Comparison of ENCODE assay signal across 1 cellular context in the genomic region with DNA sequence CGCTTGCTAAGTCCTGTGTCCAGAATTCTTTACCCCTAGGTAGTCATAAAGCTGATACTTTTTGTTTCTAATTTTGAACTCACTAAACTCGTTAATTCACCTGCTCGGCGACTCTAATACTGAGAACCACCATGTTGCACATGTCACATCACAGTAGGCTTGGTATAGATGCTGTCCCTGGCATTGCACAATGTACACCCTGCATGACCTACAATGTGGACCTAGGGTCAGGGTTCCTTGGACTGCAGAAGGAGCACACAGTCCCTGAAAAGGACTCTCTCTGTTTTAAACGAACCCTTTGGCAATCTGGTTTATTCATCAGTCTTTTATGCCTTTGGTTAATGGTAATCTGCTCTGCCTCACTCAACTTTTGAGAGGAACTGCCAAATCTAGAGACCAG.
TF ChIP-seq lines count a peak whose summit lies in the region.

No MANE protein-coding gene starts in this region.

TF ChIP-seq in HepG2, 621 proteins besides CTCF, POLR2A, EP300 and RAD21 (continued from another document):
- TF ChIP-seq, protein P1, sequence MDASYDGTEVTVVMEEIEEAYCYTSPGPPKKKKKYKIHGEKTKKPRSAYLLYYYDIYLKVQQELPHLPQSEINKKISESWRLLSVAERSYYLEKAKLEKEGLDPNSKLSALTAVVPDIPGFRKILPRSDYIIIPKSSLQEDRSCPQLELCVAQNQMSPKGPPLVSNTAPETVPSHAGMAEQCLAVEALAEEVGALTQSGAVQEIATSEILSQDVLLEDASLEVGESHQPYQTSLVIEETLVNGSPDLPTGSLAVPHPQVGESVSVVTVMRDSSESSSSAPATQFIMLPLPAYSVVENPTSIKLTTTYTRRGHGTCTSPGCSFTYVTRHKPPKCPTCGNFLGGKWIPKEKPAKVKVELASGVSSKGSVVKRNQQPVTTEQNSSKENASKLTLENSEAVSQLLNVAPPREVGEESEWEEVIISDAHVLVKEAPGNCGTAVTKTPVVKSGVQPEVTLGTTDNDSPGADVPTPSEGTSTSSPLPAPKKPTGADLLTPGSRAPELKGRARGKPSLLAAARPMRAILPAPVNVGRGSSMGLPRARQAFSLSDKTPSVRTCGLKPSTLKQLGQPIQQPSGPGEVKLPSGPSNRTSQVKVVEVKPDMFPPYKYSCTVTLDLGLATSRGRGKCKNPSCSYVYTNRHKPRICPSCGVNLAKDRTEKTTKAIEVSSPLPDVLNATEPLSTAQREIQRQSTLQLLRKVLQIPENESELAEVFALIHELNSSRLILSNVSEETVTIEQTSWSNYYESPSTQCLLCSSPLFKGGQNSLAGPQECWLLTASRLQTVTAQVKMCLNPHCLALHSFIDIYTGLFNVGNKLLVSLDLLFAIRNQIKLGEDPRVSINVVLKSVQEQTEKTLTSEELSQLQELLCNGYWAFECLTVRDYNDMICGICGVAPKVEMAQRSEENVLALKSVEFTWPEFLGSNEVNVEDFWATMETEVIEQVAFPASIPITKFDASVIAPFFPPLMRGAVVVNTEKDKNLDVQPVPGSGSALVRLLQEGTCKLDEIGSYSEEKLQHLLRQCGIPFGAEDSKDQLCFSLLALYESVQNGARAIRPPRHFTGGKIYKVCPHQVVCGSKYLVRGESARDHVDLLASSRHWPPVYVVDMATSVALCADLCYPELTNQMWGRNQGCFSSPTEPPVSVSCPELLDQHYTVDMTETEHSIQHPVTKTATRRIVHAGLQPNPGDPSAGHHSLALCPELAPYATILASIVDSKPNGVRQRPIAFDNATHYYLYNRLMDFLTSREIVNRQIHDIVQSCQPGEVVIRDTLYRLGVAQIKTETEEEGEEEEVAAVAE (CRISPR knock-in tag; IDR thresholded peaks at IDR 0.05; ENCODE audit: borderline replicate concordance) = no peak
- TF ChIP-seq MAFK (conservative IDR thresholded peaks at IDR 0.05 in 1 of 2, IDR thresholded peaks at IDR 0.05 in 1 of 2; ENCODE audit: low read length in 2 of 2) = no peak
- TF ChIP-seq ZNF260 (CRISPR knock-in tag; IDR thresholded peaks at IDR 0.05; ENCODE audit: borderline replicate concordance, low read depth) = no peak
- TF ChIP-seq ZNF512B (CRISPR knock-in tag; IDR thresholded peaks at IDR 0.05; ENCODE audit: borderline replicate concordance) = no peak
- TF ChIP-seq MTA1 (CRISPR knock-in tag; IDR thresholded peaks at IDR 0.05; ENCODE audit: borderline replicate concordance) = no peak
- no peak for TF ChIP-seq MAF1 (CRISPR knock-in tag; IDR thresholded peaks at IDR 0.05; ENCODE audit: borderline replicate concordance)
- TF ChIP-seq ZNF12 (CRISPR knock-in tag; IDR thresholded peaks at IDR 0.05) = 0 out of 2 replicates have a peak, but pooled peaks have one; percentile 21
- TF ChIP-seq BCL6 (CRISPR knock-in tag; IDR thresholded peaks at IDR 0.05) = 0 out of 2 replicates have a peak, but pooled peaks have one; percentile 32
- no peak for TF ChIP-seq ZNF30 (CRISPR knock-in tag; IDR thresholded peaks at IDR 0.05)
- TF ChIP-seq, protein P2, sequence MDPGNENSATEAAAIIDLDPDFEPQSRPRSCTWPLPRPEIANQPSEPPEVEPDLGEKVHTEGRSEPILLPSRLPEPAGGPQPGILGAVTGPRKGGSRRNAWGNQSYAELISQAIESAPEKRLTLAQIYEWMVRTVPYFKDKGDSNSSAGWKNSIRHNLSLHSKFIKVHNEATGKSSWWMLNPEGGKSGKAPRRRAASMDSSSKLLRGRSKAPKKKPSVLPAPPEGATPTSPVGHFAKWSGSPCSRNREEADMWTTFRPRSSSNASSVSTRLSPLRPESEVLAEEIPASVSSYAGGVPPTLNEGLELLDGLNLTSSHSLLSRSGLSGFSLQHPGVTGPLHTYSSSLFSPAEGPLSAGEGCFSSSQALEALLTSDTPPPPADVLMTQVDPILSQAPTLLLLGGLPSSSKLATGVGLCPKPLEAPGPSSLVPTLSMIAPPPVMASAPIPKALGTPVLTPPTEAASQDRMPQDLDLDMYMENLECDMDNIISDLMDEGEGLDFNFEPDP (CRISPR knock-in tag; conservative IDR thresholded peaks at IDR 0.05) = no peak
- TF ChIP-seq PLRG1 (conservative IDR thresholded peaks at IDR 0.05) = no peak
- TF ChIP-seq RFX3 (CRISPR knock-in tag; IDR thresholded peaks at IDR 0.05) = no peak
- no peak for TF ChIP-seq ZNF337 (CRISPR knock-in tag; IDR thresholded peaks at IDR 0.05; ENCODE audit: borderline replicate concordance, low read depth)
